2 cellular contexts compared by ENCODE assay signal in the genomic region with DNA sequence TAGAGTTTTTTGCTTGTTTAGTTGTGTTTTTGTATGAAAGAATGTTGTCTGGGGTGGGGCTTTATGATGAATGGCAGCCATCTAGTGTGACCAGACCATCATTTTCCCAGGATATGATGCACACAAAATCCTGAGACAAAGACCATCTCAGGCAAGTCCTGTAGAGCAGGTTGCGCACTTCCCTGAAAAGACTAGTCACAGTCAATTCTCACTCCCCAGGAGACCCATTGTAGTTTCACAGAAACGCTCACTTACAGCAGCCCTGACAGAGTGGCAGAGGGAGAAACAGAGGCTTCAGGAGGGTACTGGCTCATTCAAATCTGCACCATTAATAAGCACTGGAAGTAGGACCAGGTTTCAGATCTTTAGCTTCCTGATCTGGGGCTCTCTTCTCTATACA.
TF ChIP-seq lines count a peak whose summit lies in the region.

No MANE protein-coding gene starts in this region.

TF ChIP-seq in GM23338, 12 proteins besides CTCF, POLR2A, EP300 and RAD21 (continued from another document):
- TF ChIP-seq, protein P1, sequence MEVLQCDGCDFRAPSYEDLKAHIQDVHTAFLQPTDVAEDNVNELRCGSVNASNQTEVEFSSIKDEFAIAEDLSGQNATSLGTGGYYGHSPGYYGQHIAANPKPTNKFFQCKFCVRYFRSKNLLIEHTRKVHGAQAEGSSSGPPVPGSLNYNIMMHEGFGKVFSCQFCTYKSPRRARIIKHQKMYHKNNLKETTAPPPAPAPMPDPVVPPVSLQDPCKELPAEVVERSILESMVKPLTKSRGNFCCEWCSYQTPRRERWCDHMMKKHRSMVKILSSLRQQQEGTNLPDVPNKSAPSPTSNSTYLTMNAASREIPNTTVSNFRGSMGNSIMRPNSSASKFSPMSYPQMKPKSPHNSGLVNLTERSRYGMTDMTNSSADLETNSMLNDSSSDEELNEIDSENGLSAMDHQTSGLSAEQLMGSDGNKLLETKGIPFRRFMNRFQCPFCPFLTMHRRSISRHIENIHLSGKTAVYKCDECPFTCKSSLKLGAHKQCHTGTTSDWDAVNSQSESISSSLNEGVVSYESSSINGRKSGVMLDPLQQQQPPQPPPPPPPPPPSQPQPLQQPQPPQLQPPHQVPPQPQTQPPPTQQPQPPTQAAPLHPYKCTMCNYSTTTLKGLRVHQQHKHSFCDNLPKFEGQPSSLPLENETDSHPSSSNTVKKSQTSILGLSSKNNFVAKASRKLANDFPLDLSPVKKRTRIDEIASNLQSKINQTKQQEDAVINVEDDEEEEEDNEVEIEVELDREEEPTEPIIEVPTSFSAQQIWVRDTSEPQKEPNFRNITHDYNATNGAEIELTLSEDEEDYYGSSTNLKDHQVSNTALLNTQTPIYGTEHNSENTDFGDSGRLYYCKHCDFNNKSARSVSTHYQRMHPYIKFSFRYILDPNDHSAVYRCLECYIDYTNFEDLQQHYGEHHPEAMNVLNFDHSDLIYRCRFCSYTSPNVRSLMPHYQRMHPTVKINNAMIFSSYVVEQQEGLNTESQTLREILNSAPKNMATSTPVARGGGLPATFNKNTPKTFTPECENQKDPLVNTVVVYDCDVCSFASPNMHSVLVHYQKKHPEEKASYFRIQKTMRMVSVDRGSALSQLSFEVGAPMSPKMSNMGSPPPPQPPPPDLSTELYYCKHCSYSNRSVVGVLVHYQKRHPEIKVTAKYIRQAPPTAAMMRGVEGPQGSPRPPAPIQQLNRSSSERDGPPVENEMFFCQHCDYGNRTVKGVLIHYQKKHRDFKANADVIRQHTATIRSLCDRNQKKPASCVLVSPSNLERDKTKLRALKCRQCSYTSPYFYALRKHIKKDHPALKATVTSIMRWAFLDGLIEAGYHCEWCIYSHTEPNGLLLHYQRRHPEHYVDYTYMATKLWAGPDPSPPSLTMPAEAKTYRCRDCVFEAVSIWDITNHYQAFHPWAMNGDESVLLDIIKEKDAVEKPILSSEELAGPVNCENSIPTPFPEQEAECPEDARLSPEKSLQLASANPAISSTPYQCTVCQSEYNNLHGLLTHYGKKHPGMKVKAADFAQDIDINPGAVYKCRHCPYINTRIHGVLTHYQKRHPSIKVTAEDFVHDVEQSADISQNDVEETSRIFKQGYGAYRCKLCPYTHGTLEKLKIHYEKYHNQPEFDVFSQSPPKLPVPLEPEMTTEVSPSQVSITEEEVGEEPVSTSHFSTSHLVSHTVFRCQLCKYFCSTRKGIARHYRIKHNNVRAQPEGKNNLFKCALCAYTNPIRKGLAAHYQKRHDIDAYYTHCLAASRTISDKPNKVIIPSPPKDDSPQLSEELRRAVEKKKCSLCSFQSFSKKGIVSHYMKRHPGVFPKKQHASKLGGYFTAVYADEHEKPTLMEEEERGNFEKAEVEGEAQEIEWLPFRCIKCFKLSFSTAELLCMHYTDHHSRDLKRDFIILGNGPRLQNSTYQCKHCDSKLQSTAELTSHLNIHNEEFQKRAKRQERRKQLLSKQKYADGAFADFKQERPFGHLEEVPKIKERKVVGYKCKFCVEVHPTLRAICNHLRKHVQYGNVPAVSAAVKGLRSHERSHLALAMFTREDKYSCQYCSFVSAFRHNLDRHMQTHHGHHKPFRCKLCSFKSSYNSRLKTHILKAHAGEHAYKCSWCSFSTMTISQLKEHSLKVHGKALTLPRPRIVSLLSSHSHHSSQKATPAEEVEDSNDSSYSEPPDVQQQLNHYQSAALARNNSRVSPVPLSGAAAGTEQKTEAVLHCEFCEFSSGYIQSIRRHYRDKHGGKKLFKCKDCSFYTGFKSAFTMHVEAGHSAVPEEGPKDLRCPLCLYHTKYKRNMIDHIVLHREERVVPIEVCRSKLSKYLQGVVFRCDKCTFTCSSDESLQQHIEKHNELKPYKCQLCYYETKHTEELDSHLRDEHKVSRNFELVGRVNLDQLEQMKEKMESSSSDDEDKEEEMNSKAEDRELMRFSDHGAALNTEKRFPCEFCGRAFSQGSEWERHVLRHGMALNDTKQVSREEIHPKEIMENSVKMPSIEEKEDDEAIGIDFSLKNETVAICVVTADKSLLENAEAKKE (CRISPR knock-in tag; IDR thresholded peaks at IDR 0.05), result no peak
- TF ChIP-seq POLR2AphosphoS5 (IDR thresholded peaks at IDR 0.05; ENCODE audit: low read depth), result no peak
- no peak for TF ChIP-seq EZH2phosphoT487 (IDR thresholded peaks at IDR 0.05; ENCODE audit: unreplicated experiment)
- TF ChIP-seq ZNF331 (CRISPR knock-in tag; IDR thresholded peaks at IDR 0.05; ENCODE audit: low read depth), result no peak
- no peak for TF ChIP-seq EZH2 (IDR thresholded peaks at IDR 0.05; ENCODE audit: low read depth, unreplicated experiment)
- no peak for TF ChIP-seq STAT1 (IDR thresholded peaks at IDR 0.05; ENCODE audit: unreplicated experiment)
- TF ChIP-seq ZNF114 (CRISPR knock-in tag; IDR thresholded peaks at IDR 0.05), result no peak
- TF ChIP-seq JUNB (IDR thresholded peaks at IDR 0.05; ENCODE audit: unreplicated experiment), result no peak
- no peak for TF ChIP-seq ETS1 (IDR thresholded peaks at IDR 0.05)

TF ChIP-seq in WTC11, 78 proteins besides CTCF, POLR2A, EP300 and RAD21 (continued from another document):
- TF ChIP-seq, protein P2, sequence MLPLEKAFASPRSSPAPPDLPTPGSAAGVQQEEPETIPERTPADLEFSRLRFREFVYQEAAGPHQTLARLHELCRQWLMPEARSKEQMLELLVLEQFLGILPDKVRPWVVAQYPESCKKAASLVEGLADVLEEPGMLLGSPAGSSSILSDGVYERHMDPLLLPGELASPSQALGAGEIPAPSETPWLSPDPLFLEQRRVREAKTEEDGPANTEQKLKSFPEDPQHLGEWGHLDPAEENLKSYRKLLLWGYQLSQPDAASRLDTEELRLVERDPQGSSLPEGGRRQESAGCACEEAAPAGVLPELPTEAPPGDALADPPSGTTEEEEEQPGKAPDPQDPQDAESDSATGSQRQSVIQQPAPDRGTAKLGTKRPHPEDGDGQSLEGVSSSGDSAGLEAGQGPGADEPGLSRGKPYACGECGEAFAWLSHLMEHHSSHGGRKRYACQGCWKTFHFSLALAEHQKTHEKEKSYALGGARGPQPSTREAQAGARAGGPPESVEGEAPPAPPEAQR (CRISPR knock-in tag; IDR thresholded peaks at IDR 0.05), result no peak
- TF ChIP-seq, protein P3, sequence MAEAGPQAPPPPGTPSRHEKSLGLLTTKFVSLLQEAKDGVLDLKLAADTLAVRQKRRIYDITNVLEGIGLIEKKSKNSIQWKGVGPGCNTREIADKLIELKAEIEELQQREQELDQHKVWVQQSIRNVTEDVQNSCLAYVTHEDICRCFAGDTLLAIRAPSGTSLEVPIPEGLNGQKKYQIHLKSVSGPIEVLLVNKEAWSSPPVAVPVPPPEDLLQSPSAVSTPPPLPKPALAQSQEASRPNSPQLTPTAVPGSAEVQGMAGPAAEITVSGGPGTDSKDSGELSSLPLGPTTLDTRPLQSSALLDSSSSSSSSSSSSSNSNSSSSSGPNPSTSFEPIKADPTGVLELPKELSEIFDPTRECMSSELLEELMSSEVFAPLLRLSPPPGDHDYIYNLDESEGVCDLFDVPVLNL (CRISPR knock-in tag; IDR thresholded peaks at IDR 0.05; ENCODE audit: borderline replicate concordance, low read depth), result no peak
- no peak for TF ChIP-seq ERG (CRISPR knock-in tag; IDR thresholded peaks at IDR 0.05)
